Comparison of ENCODE assay signal across 10 cellular contexts in the genomic region with DNA sequence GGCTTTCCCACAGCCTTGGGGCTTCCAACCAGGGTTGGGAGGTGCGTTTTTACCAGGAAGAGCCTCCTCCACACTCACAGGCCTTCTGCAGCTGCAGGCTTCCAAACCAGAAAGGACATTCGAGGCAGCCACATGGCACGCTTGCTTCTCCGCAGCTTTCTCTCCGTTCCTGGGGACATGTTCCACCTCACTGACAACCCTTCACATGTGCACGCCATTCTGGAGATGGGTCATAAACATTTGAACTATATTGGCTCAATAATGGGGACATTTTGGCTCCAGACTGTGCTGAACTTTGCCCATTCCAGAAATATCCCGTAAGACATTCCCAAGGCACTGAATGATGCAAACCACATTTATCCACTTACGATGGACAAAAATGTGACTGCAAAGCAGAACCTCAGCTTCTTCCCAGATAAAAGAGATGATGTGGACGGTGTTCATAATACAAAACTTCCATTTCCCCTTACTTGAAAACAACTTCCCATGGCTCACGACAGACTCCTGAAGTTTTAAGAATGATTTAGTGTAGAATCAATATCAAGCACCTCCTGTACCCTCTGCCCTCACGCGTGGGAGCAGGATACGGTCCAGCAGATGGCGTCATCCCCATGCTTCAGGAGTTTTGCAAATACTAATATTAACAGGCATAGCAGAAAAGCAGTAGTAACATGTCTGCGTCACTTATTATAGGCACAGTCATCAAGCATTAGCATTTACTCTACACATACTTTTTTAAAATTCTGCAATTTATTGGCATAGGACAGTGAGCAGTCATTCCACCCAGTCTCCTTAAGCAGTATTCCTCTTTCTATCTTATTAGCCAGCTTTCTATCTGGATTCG. TPM values are rescaled to one million over a fixed set of nuclear protein-coding genes. Genes with fewer than 3 reads are reported as not detected.
DNase-seq lines count a peak whose midpoint lies in the region; ATAC-seq, FAIRE-seq and TF ChIP-seq lines count a peak whose summit lies in the region.
"Had no signal": no experiment of that assay in that cellular context is flagged by ENCODE, and none has a peak within 500 bp of the region (broad histone marks: within the 10 kb centered on the region; RNA-seq: fewer than 3 reads in every experiment).

No MANE protein-coding gene starts in this region.

- H3F3A ChIP-seq in PC-3 (ENCODE audit: low read length, unreplicated experiment): no peaks in the 10 kb centered on the region

- ATAC-seq in PC-3: no peak
- ATAC-seq in sciatic nerve: peak; percentile 90
- ATAC-seq: naive thymus-derived CD8-positive, alpha-beta T cell; stimulated activated naive CD8-positive, alpha-beta T cell treated with anti-CD3 and anti-CD28 coated beads, Interleukin-15, Interleukin-2, amounts not matched to agents 100 U/mL and 50 U/mL, for 24 hours had no signal

- intact Hi-C loops in PC-3 (cut with micrococcal nuclease) (no loop called here), sciatic nerve (cut with DNase I) (no loop called here)

- no peak overlapping the region for H3K4me2 ChIP-seq in PC-3 (ENCODE audit: low read length)

- no peak overlapping the region for H3K9ac ChIP-seq in PC-3 (ENCODE audit: low read length)

- H3K79me2 ChIP-seq in PC-3 (ENCODE audit: low read length): no peaks in the 10 kb centered on the region

- CTCF ChIA-PET in PC-3 (lab: Charles Lee): no interaction called here

- no peak for FAIRE-seq in urothelium cell line (lab: Jason Lieb, UNC)

- H3K4me3 ChIP-seq in GM12875 (ENCODE audit: low read depth, low read length): no peak overlapping the region
- no peak overlapping the region for H3K4me3 ChIP-seq in PC-3 (ENCODE audit: low read length)
- H3K4me3 ChIP-seq in foreskin fibroblast (ENCODE audit: low read depth in 1 of 2, low read length in 2 of 2): peak overlapping the region in 1 of 2 donors; percentile 37

- TF ChIP-seq CTCF in GM12875 (IDR thresholded peaks at IDR 0.05; ENCODE audit: borderline replicate concordance, insufficient read depth, low read depth, low read length): peak; percentile 10; the same call in 1 of the 2 replicates
- peak; percentile 52 for TF ChIP-seq CTCF in PC-3 (conservative IDR thresholded peaks at IDR 0.05; ENCODE audit: low read depth, low read length)
- peak; percentile 33 for TF ChIP-seq CTCF in foreskin fibroblast (IDR thresholded peaks at IDR 0.05; ENCODE audit: low read depth, low read length)

- H3K27ac ChIP-seq in PC-3 (ENCODE audit: low read length): no peak overlapping the region

- no TSS peak for BruUV-seq in PC-3 (replicated peaks; lab: Mats Ljungman, UMichigan)

- H3K36me3 ChIP-seq in PC-3 (ENCODE audit: low read depth, low read length): no peaks in the 10 kb centered on the region

- DNase-seq in PC-3 (peak; percentile 16), foreskin fibroblast (peak; percentile 81 to 92), sciatic nerve (ENCODE audit: low spot score) (no peak), DMS79 (lab: John Stamatoyannopoulos, UW) (no peak), NK-92 (lab: John Stamatoyannopoulos, UW; ENCODE audit: unreplicated experiment) (no peak), NCI-H446 treated with DMSO at 0.1 percent for 48 hours (lab: John Stamatoyannopoulos, UW) (no peak), urothelium cell line (ENCODE audit: low spot score) (no peak)
- DNase-seq: naive thymus-derived CD8-positive, alpha-beta T cell; stimulated activated naive CD8-positive, alpha-beta T cell treated with anti-CD3 and anti-CD28 coated beads, Interleukin-15, Interleukin-2, amounts not matched to agents 100 U/mL and 50 U/mL, for 24 hours had no signal

- H3K9me2 ChIP-seq in PC-3 (replicated peaks; ENCODE audit: low read length): no peaks in the 10 kb centered on the region

- H4K20me1 ChIP-seq in PC-3 (ENCODE audit: low read length): no peaks in the 10 kb centered on the region

- no peaks in the 10 kb centered on the region for H3K4me1 ChIP-seq in PC-3 (ENCODE audit: insufficient read depth, low read length)

- H3K27me3 ChIP-seq in PC-3 (ENCODE audit: low read length): peaks cover 74% of the 10 kb centered on the region

- H3K9me3 ChIP-seq in PC-3 (ENCODE audit: low read length): no peaks in the 10 kb centered on the region

- POLR2A ChIA-PET in PC-3 (lab: Charles Lee; ENCODE audit: unreplicated experiment): no interaction called here

- no peak overlapping the region for H2AFZ ChIP-seq in PC-3 (ENCODE audit: low read length)

RNA-seq across cellular contexts. Expression of gene FOXF2, which starts 25.4 kb away (rescaled TPM):
- not detected in 2 replicates for total RNA-seq in PC-3 (2014; rRNA removed)
- 0.58 TPM for total RNA-seq in sciatic nerve
- total RNA-seq: naive thymus-derived CD8-positive, alpha-beta T cell had no signal

RNA-seq across cellular contexts. Expression of gene FOXQ1, which starts 52.1 kb away (rescaled TPM):
- total RNA-seq in PC-3 (2014; rRNA removed): 7.5 and 12.4 TPM in 2 replicates
- 1.7 TPM for total RNA-seq in sciatic nerve
- total RNA-seq: naive thymus-derived CD8-positive, alpha-beta T cell had no signal

Comparison
In these comparisons a context has a peak if more than half of its experiments do, and no peak if none do; other contexts are left out.
1. DNase-seq: peak in PC-3 (single experiment) and foreskin fibroblast (2 of 2); none in sciatic nerve (single experiment), DMS79 (single experiment), NK-92 (single experiment), NCI-H446 treated with DMSO at 0.1 percent for 48 hours (single experiment) and urothelium cell line (single experiment).
2. Peak in every context shown above with its lines, with median percentiles within 50 percentile points of each other: CTCF ChIP-seq.